In genomic region chr5:179559280-179560252, GRCh38 we compare ENCODE assay signal across 1 cellular context.
A peak's percentile ranks its signal among the peaks of the same experiment; 100 is the strongest.
TF ChIP-seq lines count a peak whose summit lies in the region.

No MANE protein-coding gene starts in this region.

TF ChIP-seq in HepG2, 621 proteins besides CTCF, POLR2A, EP300 and RAD21 (continued from another document and continues in another):
- TF ChIP-seq, protein P1, sequence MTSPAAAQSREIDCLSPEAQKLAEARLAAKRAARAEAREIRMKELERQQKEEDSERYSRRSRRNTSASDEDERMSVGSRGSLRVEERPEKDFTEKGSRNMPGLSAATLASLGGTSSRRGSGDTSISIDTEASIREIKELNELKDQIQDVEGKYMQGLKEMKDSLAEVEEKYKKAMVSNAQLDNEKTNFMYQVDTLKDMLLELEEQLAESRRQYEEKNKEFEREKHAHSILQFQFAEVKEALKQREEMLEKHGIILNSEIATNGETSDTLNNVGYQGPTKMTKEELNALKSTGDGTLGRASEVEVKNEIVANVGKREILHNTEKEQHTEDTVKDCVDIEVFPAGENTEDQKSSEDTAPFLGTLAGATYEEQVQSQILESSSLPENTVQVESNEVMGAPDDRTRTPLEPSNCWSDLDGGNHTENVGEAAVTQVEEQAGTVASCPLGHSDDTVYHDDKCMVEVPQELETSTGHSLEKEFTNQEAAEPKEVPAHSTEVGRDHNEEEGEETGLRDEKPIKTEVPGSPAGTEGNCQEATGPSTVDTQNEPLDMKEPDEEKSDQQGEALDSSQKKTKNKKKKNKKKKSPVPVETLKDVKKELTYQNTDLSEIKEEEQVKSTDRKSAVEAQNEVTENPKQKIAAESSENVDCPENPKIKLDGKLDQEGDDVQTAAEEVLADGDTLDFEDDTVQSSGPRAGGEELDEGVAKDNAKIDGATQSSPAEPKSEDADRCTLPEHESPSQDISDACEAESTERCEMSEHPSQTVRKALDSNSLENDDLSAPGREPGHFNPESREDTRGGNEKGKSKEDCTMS (CRISPR knock-in tag; conservative IDR thresholded peaks at IDR 0.05), result no peak
- TF ChIP-seq, protein P2, sequence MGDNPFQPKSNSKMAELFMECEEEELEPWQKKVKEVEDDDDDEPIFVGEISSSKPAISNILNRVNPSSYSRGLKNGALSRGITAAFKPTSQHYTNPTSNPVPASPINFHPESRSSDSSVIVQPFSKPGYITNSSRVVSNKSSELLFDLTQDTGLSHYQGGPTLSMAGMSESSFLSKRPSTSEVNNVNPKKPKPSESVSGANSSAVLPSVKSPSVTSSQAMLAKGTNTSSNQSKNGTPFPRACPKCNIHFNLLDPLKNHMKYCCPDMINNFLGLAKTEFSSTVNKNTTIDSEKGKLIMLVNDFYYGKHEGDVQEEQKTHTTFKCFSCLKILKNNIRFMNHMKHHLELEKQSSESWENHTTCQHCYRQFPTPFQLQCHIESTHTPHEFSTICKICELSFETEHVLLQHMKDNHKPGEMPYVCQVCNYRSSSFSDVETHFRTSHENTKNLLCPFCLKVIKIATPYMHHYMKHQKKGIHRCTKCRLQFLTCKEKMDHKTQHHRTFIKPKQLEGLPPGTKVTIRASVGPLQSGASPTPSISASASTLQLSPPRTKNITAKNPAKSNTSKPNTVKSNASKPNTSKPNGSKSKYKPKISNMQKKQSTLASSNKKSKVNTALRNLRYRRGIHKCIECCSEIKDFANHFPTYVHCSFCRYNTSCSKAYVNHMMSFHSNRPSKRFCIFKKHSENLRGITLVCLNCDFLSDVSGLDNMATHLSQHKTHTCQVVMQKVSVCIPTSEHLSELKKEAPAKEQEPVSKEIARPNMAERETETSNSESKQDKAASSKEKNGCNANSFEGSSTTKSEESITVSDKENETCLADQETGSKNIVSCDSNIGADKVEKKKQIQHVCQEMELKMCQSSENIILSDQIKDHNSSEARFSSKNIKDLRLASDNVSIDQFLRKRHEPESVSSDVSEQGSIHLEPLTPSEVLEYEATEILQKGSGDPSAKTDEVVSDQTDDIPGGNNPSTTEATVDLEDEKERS (CRISPR knock-in tag; IDR thresholded peaks at IDR 0.05), result peak; percentile 59; the same call in 1 of the 2 replicates
- TF ChIP-seq ZNF343 (CRISPR knock-in tag; IDR thresholded peaks at IDR 0.05), result no peak
- TF ChIP-seq, protein P3, sequence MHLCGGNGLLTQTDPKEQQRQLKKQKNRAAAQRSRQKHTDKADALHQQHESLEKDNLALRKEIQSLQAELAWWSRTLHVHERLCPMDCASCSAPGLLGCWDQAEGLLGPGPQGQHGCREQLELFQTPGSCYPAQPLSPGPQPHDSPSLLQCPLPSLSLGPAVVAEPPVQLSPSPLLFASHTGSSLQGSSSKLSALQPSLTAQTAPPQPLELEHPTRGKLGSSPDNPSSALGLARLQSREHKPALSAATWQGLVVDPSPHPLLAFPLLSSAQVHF (CRISPR knock-in tag; IDR thresholded peaks at IDR 0.05), result no peak
- TF ChIP-seq, protein P4, sequence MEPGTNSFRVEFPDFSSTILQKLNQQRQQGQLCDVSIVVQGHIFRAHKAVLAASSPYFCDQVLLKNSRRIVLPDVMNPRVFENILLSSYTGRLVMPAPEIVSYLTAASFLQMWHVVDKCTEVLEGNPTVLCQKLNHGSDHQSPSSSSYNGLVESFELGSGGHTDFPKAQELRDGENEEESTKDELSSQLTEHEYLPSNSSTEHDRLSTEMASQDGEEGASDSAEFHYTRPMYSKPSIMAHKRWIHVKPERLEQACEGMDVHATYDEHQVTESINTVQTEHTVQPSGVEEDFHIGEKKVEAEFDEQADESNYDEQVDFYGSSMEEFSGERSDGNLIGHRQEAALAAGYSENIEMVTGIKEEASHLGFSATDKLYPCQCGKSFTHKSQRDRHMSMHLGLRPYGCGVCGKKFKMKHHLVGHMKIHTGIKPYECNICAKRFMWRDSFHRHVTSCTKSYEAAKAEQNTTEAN (CRISPR knock-in tag; conservative IDR thresholded peaks at IDR 0.05), result no peak
- TF ChIP-seq RFXANK (CRISPR knock-in tag; IDR thresholded peaks at IDR 0.05), result no peak
- no peak for TF ChIP-seq CBX5 (CRISPR knock-in tag; IDR thresholded peaks at IDR 0.05; ENCODE audit: borderline replicate concordance)
- TF ChIP-seq SRY (CRISPR knock-in tag; IDR thresholded peaks at IDR 0.05), result no peak
- TF ChIP-seq NRL (CRISPR knock-in tag; IDR thresholded peaks at IDR 0.05; ENCODE audit: borderline replicate concordance), result no peak
- no peak for TF ChIP-seq ZNF563 (CRISPR knock-in tag; IDR thresholded peaks at IDR 0.05)
- TF ChIP-seq CSRNP2 (CRISPR knock-in tag; conservative IDR thresholded peaks at IDR 0.05; ENCODE audit: low read depth), result no peak
- TF ChIP-seq PRMT3 (CRISPR knock-in tag; IDR thresholded peaks at IDR 0.05; ENCODE audit: borderline replicate concordance, low read depth), result no peak
- TF ChIP-seq HDAC6 (IDR thresholded peaks at IDR 0.05; ENCODE audit: low read depth, low read length), result no peak
- TF ChIP-seq HES4 (CRISPR knock-in tag; IDR thresholded peaks at IDR 0.05; ENCODE audit: borderline replicate concordance), result 0 out of 2 replicates have a peak, but pooled peaks have one; percentile 16
- TF ChIP-seq ZNF788 (CRISPR knock-in tag; IDR thresholded peaks at IDR 0.05; ENCODE audit: borderline replicate concordance), result peak; percentile 75; the same call in 1 of the 2 replicates
- no peak for TF ChIP-seq NCOR1 (IDR thresholded peaks at IDR 0.05; ENCODE audit: borderline replicate concordance, low read length)
- no peak for TF ChIP-seq TRIM24 (CRISPR knock-in tag; IDR thresholded peaks at IDR 0.05)
- no peak for TF ChIP-seq SPEN (CRISPR knock-in tag; IDR thresholded peaks at IDR 0.05; ENCODE audit: low read depth)
- peak; percentile 60; the same call in 1 of the 2 replicates for TF ChIP-seq ZSCAN21 (CRISPR knock-in tag; IDR thresholded peaks at IDR 0.05; ENCODE audit: borderline replicate concordance)
- TF ChIP-seq FOXO1 (CRISPR knock-in tag; IDR thresholded peaks at IDR 0.05), result no peak
- TF ChIP-seq, protein P5, sequence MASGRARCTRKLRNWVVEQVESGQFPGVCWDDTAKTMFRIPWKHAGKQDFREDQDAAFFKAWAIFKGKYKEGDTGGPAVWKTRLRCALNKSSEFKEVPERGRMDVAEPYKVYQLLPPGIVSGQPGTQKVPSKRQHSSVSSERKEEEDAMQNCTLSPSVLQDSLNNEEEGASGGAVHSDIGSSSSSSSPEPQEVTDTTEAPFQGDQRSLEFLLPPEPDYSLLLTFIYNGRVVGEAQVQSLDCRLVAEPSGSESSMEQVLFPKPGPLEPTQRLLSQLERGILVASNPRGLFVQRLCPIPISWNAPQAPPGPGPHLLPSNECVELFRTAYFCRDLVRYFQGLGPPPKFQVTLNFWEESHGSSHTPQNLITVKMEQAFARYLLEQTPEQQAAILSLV (CRISPR knock-in tag; IDR thresholded peaks at IDR 0.05; ENCODE audit: borderline replicate concordance), result no peak
- no peak for TF ChIP-seq MTF2 (CRISPR knock-in tag; IDR thresholded peaks at IDR 0.05; ENCODE audit: borderline replicate concordance)
- TF ChIP-seq NFYC (CRISPR knock-in tag; IDR thresholded peaks at IDR 0.05), result peak; percentile 85
- TF ChIP-seq, protein P6, sequence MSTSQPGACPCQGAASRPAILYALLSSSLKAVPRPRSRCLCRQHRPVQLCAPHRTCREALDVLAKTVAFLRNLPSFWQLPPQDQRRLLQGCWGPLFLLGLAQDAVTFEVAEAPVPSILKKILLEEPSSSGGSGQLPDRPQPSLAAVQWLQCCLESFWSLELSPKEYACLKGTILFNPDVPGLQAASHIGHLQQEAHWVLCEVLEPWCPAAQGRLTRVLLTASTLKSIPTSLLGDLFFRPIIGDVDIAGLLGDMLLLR (CRISPR knock-in tag; IDR thresholded peaks at IDR 0.05), result no peak
- TF ChIP-seq ZNF619 (CRISPR knock-in tag; IDR thresholded peaks at IDR 0.05), result no peak
- TF ChIP-seq ZNF780A (CRISPR knock-in tag; IDR thresholded peaks at IDR 0.05), result no peak
- TF ChIP-seq TOE1 (CRISPR knock-in tag; IDR thresholded peaks at IDR 0.05), result no peak
- TF ChIP-seq AHR (CRISPR knock-in tag; IDR thresholded peaks at IDR 0.05), result no peak
- TF ChIP-seq THAP7 (CRISPR knock-in tag; IDR thresholded peaks at IDR 0.05), result no peak
- peak; percentile 89 for TF ChIP-seq NFYB (CRISPR knock-in tag; IDR thresholded peaks at IDR 0.05)
- TF ChIP-seq ZNF513 (CRISPR knock-in tag; conservative IDR thresholded peaks at IDR 0.05), result no peak
- TF ChIP-seq MNT (IDR thresholded peaks at IDR 0.05), result no peak
- TF ChIP-seq ZFP90 (CRISPR knock-in tag; IDR thresholded peaks at IDR 0.05; ENCODE audit: borderline replicate concordance), result 0 out of 2 replicates have a peak, but pooled peaks have one; percentile 44
- TF ChIP-seq ZNF350 (CRISPR knock-in tag; IDR thresholded peaks at IDR 0.05; ENCODE audit: borderline replicate concordance, low read depth), result no peak
- TF ChIP-seq ZNF264 (CRISPR knock-in tag; IDR thresholded peaks at IDR 0.05), result 0 out of 2 replicates have a peak, but pooled peaks have one; percentile 33
- TF ChIP-seq, protein P7, sequence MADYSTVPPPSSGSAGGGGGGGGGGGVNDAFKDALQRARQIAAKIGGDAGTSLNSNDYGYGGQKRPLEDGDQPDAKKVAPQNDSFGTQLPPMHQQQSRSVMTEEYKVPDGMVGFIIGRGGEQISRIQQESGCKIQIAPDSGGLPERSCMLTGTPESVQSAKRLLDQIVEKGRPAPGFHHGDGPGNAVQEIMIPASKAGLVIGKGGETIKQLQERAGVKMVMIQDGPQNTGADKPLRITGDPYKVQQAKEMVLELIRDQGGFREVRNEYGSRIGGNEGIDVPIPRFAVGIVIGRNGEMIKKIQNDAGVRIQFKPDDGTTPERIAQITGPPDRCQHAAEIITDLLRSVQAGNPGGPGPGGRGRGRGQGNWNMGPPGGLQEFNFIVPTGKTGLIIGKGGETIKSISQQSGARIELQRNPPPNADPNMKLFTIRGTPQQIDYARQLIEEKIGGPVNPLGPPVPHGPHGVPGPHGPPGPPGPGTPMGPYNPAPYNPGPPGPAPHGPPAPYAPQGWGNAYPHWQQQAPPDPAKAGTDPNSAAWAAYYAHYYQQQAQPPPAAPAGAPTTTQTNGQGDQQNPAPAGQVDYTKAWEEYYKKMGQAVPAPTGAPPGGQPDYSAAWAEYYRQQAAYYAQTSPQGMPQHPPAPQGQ (CRISPR knock-in tag; IDR thresholded peaks at IDR 0.05; ENCODE audit: borderline replicate concordance), result no peak
- TF ChIP-seq ZKSCAN8 (CRISPR knock-in tag; IDR thresholded peaks at IDR 0.05; ENCODE audit: borderline replicate concordance), result no peak
- TF ChIP-seq ZNF282 (IDR thresholded peaks at IDR 0.05; ENCODE audit: partially characterized antibody), result no peak
- TF ChIP-seq MIXL1 (CRISPR knock-in tag; IDR thresholded peaks at IDR 0.05), result no peak
- TF ChIP-seq IKZF4 (CRISPR knock-in tag; IDR thresholded peaks at IDR 0.05; ENCODE audit: borderline replicate concordance, low read depth, not compliant biosample characterization), result no peak
- no peak for TF ChIP-seq ZNF766 (CRISPR knock-in tag; IDR thresholded peaks at IDR 0.05; ENCODE audit: borderline replicate concordance)
- no peak for TF ChIP-seq MXD4 (CRISPR knock-in tag; IDR thresholded peaks at IDR 0.05)
- TF ChIP-seq XRCC5 (optimal IDR thresholded peaks at IDR 0.05; ENCODE audit: low read length), result no peak
- TF ChIP-seq PBX3 (CRISPR knock-in tag; IDR thresholded peaks at IDR 0.05; ENCODE audit: borderline replicate concordance), result no peak
